In genomic region chr6:43171284-43172126, GRCh38 we compare ENCODE assay signal across 1 cellular context.
TF ChIP-seq lines count a peak whose summit lies in the region.

No MANE protein-coding gene starts in this region.

TF ChIP-seq in HEK293, 187 proteins besides CTCF, POLR2A, EP300 and RAD21 (continued from another document and continues in another):
- TF ChIP-seq TSHZ1 (tag by site-specific recombination; IDR thresholded peaks at IDR 0.05; ENCODE audit: borderline replicate concordance) (no peak), ZNF266 (tag by site-specific recombination; IDR thresholded peaks at IDR 0.05; ENCODE audit: low read depth) (no peak), ZFP41 (tag by site-specific recombination; IDR thresholded peaks at IDR 0.05; ENCODE audit: borderline replicate concordance) (no peak), ZNF16 (tag by site-specific recombination; IDR thresholded peaks at IDR 0.05; ENCODE audit: low read depth) (no peak), ZNF473 (tag by site-specific recombination; IDR thresholded peaks at IDR 0.05) (no peak), ZNF10 (tag by site-specific recombination; IDR thresholded peaks at IDR 0.05) (0 out of 2 replicates have a peak, but pooled peaks have one; percentile 26), ZNF664 (tag by site-specific recombination; IDR thresholded peaks at IDR 0.05) (no peak), GLIS2 (tag by site-specific recombination; IDR thresholded peaks at IDR 0.05) (no peak), PATZ1 (tag by site-specific recombination; IDR thresholded peaks at IDR 0.05) (0 out of 2 replicates have a peak, but pooled peaks have one; percentile 51), ZNF513 (tag by site-specific recombination; IDR thresholded peaks at IDR 0.05) (peak; percentile 32; the same call in 1 of the 2 replicates), GLI2 (tag by site-specific recombination; IDR thresholded peaks at IDR 0.05; ENCODE audit: borderline replicate concordance, low read depth) (no peak), ZNF660 (tag by site-specific recombination; IDR thresholded peaks at IDR 0.05) (peak; percentile 73), KLF16 (tag by site-specific recombination; IDR thresholded peaks at IDR 0.05) (no peak), ZNF155 (tag by site-specific recombination; IDR thresholded peaks at IDR 0.05) (no peak), RBAK (tag by site-specific recombination; IDR thresholded peaks at IDR 0.05) (no peak), ZNF214 (tag by site-specific recombination; IDR thresholded peaks at IDR 0.05; ENCODE audit: borderline replicate concordance) (no peak), ZNF530 (tag by site-specific recombination; IDR thresholded peaks at IDR 0.05; ENCODE audit: low read depth) (no peak), ZNF354C (tag by site-specific recombination; IDR thresholded peaks at IDR 0.05; ENCODE audit: borderline replicate concordance, low read depth) (no peak), ZSCAN30 (tag by site-specific recombination; IDR thresholded peaks at IDR 0.05) (peak; percentile 100), ZNF19 (tag by site-specific recombination; IDR thresholded peaks at IDR 0.05; ENCODE audit: low read depth) (no peak), ZNF843 (tag by site-specific recombination; IDR thresholded peaks at IDR 0.05) (no peak), SP3 (tag by site-specific recombination; IDR thresholded peaks at IDR 0.05) (no peak), ZNF610 (tag by site-specific recombination; IDR thresholded peaks at IDR 0.05; ENCODE audit: borderline replicate concordance) (no peak), ZNF837 (tag by site-specific recombination; IDR thresholded peaks at IDR 0.05) (no peak; the same call in 1 of the 2 replicates), ZNF623 (tag by site-specific recombination; IDR thresholded peaks at IDR 0.05) (no peak), ZNF426 (tag by site-specific recombination; IDR thresholded peaks at IDR 0.05) (no peak), MEIS1 (CRISPR knock-in tag; IDR thresholded peaks at IDR 0.05; ENCODE audit: borderline replicate concordance) (peak; percentile 70; the same call in 1 of the 2 replicates), ZBTB1 (tag by site-specific recombination; IDR thresholded peaks at IDR 0.05) (no peak), ZFP69B (tag by site-specific recombination; IDR thresholded peaks at IDR 0.05) (no peak; the same call in 1 of the 2 replicates), ZNF335 (tag by site-specific recombination; conservative IDR thresholded peaks at IDR 0.05) (0 out of 2 replicates have a peak, but pooled peaks have one; percentile 19), ZNF596 (tag by site-specific recombination; IDR thresholded peaks at IDR 0.05) (peak; percentile 65), ZNF433 (tag by site-specific recombination; IDR thresholded peaks at IDR 0.05; ENCODE audit: low read depth) (no peak), ZNF157 (tag by site-specific recombination; IDR thresholded peaks at IDR 0.05) (no peak), ZBTB7A (tag by site-specific recombination; IDR thresholded peaks at IDR 0.05; ENCODE audit: low read depth) (0 out of 2 replicates have a peak, but pooled peaks have one; percentile 13), ZNF398 (tag by site-specific recombination; IDR thresholded peaks at IDR 0.05) (peak; percentile 54), ZNF311 (tag by site-specific recombination; IDR thresholded peaks at IDR 0.05; ENCODE audit: borderline replicate concordance) (no peak), ELK4 (IDR thresholded peaks at IDR 0.05; ENCODE audit: borderline replicate concordance, low read depth, low read length) (no peak), ZNF76 (tag by site-specific recombination; IDR thresholded peaks at IDR 0.05; ENCODE audit: borderline replicate concordance, low read depth) (peak; percentile 17; the same call in 1 of the 2 replicates), ZNF549 (tag by site-specific recombination; IDR thresholded peaks at IDR 0.05) (no peak), ZBTB6 (tag by site-specific recombination; IDR thresholded peaks at IDR 0.05) (peak; percentile 59; the same call in 1 of the 2 replicates), ZSCAN5A (tag by site-specific recombination; IDR thresholded peaks at IDR 0.05) (0 out of 2 replicates have a peak, but pooled peaks have one; percentile 23), ZNF18 (tag by site-specific recombination; IDR thresholded peaks at IDR 0.05) (no peak), ZNF391 (tag by site-specific recombination; IDR thresholded peaks at IDR 0.05; ENCODE audit: borderline replicate concordance, low read depth) (no peak), GLIS1 (tag by site-specific recombination; IDR thresholded peaks at IDR 0.05) (no peak), ZIC2 (tag by site-specific recombination; IDR thresholded peaks at IDR 0.05) (no peak), ZNF138 (tag by site-specific recombination; IDR thresholded peaks at IDR 0.05; ENCODE audit: borderline replicate concordance) (no peak), ZNF114 (tag by site-specific recombination; IDR thresholded peaks at IDR 0.05) (no peak), ZNF561 (tag by site-specific recombination; IDR thresholded peaks at IDR 0.05; ENCODE audit: borderline replicate concordance) (peak; percentile 74; the same call in 1 of the 2 replicates), ZNF221 (tag by site-specific recombination; IDR thresholded peaks at IDR 0.05; ENCODE audit: borderline replicate concordance) (no peak), ZNF747 (tag by site-specific recombination; IDR thresholded peaks at IDR 0.05) (no peak), ZNF37A (tag by site-specific recombination; IDR thresholded peaks at IDR 0.05) (0 out of 2 replicates have a peak, but pooled peaks have one; percentile 27), ZNF645 (tag by site-specific recombination; IDR thresholded peaks at IDR 0.05) (no peak), REPIN1 (tag by site-specific recombination; IDR thresholded peaks at IDR 0.05; ENCODE audit: low read depth) (no peak)
